In genomic region chr14:36981832-36982528, GRCh38 we compare ENCODE assay signal across 20 cellular contexts.
A peak's percentile ranks its signal among the peaks of the same experiment; 100 is the strongest.
DNase-seq lines count a peak whose midpoint lies in the region; ATAC-seq lines count a peak whose summit lies in the region.
"Had no signal": no experiment of that assay in that cellular context is flagged by ENCODE, and none has a peak within 500 bp of the region (broad histone marks: within the 10 kb centered on the region; RNA-seq: fewer than 3 reads in every experiment).

No MANE protein-coding gene starts in this region.

- DNase-seq in GM04503 (ENCODE audit: low read depth) (peak; percentile 26), adipocyte (ENCODE audit: low read depth) (peak; percentile 70), fibroblast of peridontal ligament (ENCODE audit: extremely low read depth) (peak; percentile 65), left ventricle myocardium superior (no peak), NCI-H2196 treated with DMSO at 0.1 percent for 48 hours (lab: John Stamatoyannopoulos, UW; ENCODE audit: unreplicated experiment) (no peak), NCI-H82 treated with DMSO at 0.1 percent for 48 hours (lab: John Stamatoyannopoulos, UW; ENCODE audit: unreplicated experiment) (no peak), epidermal melanocyte (ENCODE audit: insufficient read length, low spot score) (no peak)
- DNase-seq: activated CD8-positive, alpha-beta memory T cell treated with anti-CD3 and anti-CD28 coated beads, Interleukin-2, amount 10 ng/mL, durations not matched to agents 7 days and 5 days; CD8-positive, alpha-beta T cell; NCI-H1417; NCI-H226; stimulated activated CD4-positive, alpha-beta T cell treated with anti-CD3 and anti-CD28 coated beads, Interleukin-2, amount 100 ng/mL, for 24 hours; transverse colon had no signal

- H3K9me3 ChIP-seq in adipocyte (ENCODE audit: control insufficient read depth, low read length) (no peaks in the 10 kb centered on the region), skeletal muscle satellite cell (replicated peaks; ENCODE audit: low read length) (no peaks in the 10 kb centered on the region)
- H3K9me3 ChIP-seq: right atrium auricular region, transverse colon had no signal

- peak overlapping the region; percentile 41 for H3K4me2 ChIP-seq in skeletal muscle satellite cell (ENCODE audit: low read length)
- H3K4me2 ChIP-seq: GM23338, hepatocyte had no signal

- H3K4me1 ChIP-seq in adipocyte (ENCODE audit: control insufficient read depth, insufficient read depth, low read length) (peaks cover 11% of the 10 kb centered on the region), skeletal muscle satellite cell (ENCODE audit: control insufficient read depth, insufficient read depth, low read length) (peaks cover 14% of the 10 kb centered on the region)
- H3K4me1 ChIP-seq: right atrium auricular region, transverse colon had no signal

- intact Hi-C loops in left ventricle myocardium superior (cut with micrococcal nuclease) = no loop called here

- H3K4me3 ChIP-seq in adipocyte (ENCODE audit: low read length) (no peak overlapping the region), skeletal muscle satellite cell (ENCODE audit: low read length) (no peak overlapping the region)
- H3K4me3 ChIP-seq: cardiac muscle cell, GM23338, hepatocyte, right atrium auricular region, transverse colon had no signal

- H3K9ac ChIP-seq in adipocyte (ENCODE audit: low read length) = no peak overlapping the region
- H3K9ac ChIP-seq in skeletal muscle satellite cell (ENCODE audit: low read depth, low read length) = peak overlapping the region; percentile 50

- no peak for ATAC-seq in left ventricle myocardium superior
- ATAC-seq: activated CD8-positive, alpha-beta memory T cell treated with anti-CD3 and anti-CD28 coated beads, Interleukin-2, amount 10 ng/mL, durations not matched to agents 7 days and 5 days; CD8-positive, alpha-beta T cell; GM23338; left lobe of liver; natural killer cell treated with Interleukin-12 subunit alpha and Interleukin-12 subunit beta and Interleukin-15 and Interleukin-18, amount 100 ng/mL, for 72 hours had no signal

- H3K27me3 ChIP-seq in adipocyte (replicated peaks; ENCODE audit: control insufficient read depth, insufficient read depth, low read length) (no peaks in the 10 kb centered on the region), skeletal muscle satellite cell (ENCODE audit: control insufficient read depth, insufficient read depth, low read length) (no peaks in the 10 kb centered on the region)
- H3K27me3 ChIP-seq: cardiac muscle cell, hepatocyte, right atrium auricular region, transverse colon had no signal

- H3K36me3 ChIP-seq in adipocyte (ENCODE audit: control insufficient read depth, insufficient read depth, low read length, severe bottlenecking) (no peaks in the 10 kb centered on the region), skeletal muscle satellite cell (ENCODE audit: insufficient read depth, low read length) (no peaks in the 10 kb centered on the region)
- H3K36me3 ChIP-seq: cardiac muscle cell, right atrium auricular region, transverse colon had no signal

Comparison
In these comparisons a context has a peak if more than half of its experiments do, and no peak if none do; other contexts are left out.
1. DNase-seq: peak in GM04503 (single experiment), adipocyte (single experiment) and fibroblast of peridontal ligament (single experiment); none in left ventricle myocardium superior (single experiment), NCI-H2196 treated with DMSO at 0.1 percent for 48 hours (single experiment), NCI-H82 treated with DMSO at 0.1 percent for 48 hours (single experiment) and epidermal melanocyte (single experiment).